Comparison of ENCODE assay signal across 16 cellular contexts in the genomic region with DNA sequence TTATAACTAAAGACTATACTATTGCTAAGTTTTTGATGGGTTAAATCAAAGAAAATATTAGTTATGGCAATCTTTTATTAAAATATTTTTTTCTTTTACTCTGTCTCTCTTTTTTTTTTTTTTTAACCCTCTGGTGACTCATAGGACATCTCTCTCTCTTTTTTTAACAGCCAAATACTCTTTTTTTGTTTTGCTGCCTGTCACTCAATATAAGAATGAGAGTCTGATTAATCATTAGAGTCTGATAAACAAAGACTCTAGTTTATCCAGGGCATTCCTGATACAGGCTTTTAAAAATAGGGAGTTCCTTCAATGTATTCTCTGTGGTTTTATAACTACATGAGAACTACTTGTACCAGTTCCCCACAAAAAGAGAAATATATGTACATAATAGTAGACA.
A peak's percentile ranks its signal among the peaks of the same experiment; 100 is the strongest.
DNase-seq lines count a peak whose midpoint lies in the region; ATAC-seq, FAIRE-seq and TF ChIP-seq lines count a peak whose summit lies in the region.
"Had no signal": no experiment of that assay in that cellular context is flagged by ENCODE, and none has a peak within 500 bp of the region (broad histone marks: within the 10 kb centered on the region; RNA-seq: fewer than 3 reads in every experiment).

No MANE protein-coding gene starts in this region.

- POLR2A ChIA-PET in CD4-positive, alpha-beta memory T cell (lab: Charles Lee; ENCODE audit: partially characterized antibody), result interaction anchor here (1.7 kb wide), 1 partner anchor 13 kb away, joined by 3 read pairs; no protein-coding TSS in a partner anchor

- H3K4me2 ChIP-seq in astrocyte (ENCODE audit: low read length), result no peak overlapping the region

- no peak for FAIRE-seq in astrocyte (lab: Jason Lieb, UNC)
- FAIRE-seq: TTC549 had no signal

- TF ChIP-seq CTCF in astrocyte (IDR thresholded peaks at IDR 0.05; ENCODE audit: insufficient read depth, low read depth, low read length) (no peak), thyroid gland (IDR thresholded peaks at IDR 0.05) (no peak)

- H3K27me3 Mint-ChIP-seq in astrocyte (ENCODE audit: low read depth, unreplicated experiment), result no peaks in the 10 kb centered on the region
- H3K27me3 Mint-ChIP-seq in CD4-positive, alpha-beta memory T cell, result no peaks in the 10 kb centered on the region
- H3K27me3 Mint-ChIP-seq: activated CD4-positive, alpha-beta T cell treated with anti-CD3 and anti-CD28 coated beads, Interleukin-2, amount 10 ng/mL, durations not matched to agents 7 days and 5 days had no signal

- H3K27ac ChIP-seq in astrocyte (ENCODE audit: low read depth, low read length) (no peak overlapping the region), muscle layer of duodenum (ENCODE audit: low read length) (peak overlapping the region; percentile 65), thyroid gland (peak overlapping the region; percentile 73 to 76 (median 74))
- no peak overlapping the region for H3K27ac ChIP-seq in CD4-positive, alpha-beta memory T cell (ENCODE audit: low read depth, low read length)
- H3K27ac ChIP-seq: C4-2B had no signal

- TF ChIP-seq POLR2A in thyroid gland (IDR thresholded peaks at IDR 0.05), result no peak

- H3K4me3 Mint-ChIP-seq in astrocyte (ENCODE audit: unreplicated experiment), result no peak overlapping the region
- H3K4me3 Mint-ChIP-seq in CD4-positive, alpha-beta memory T cell, result no peak overlapping the region

- ATAC-seq in GM21381 (IDR thresholded peaks at IDR 0.05; ENCODE audit: unreplicated experiment) (no peak), HG03439 (IDR thresholded peaks at IDR 0.05; ENCODE audit: unreplicated experiment) (no peak)
- ATAC-seq: activated naive CD4-positive, alpha-beta T cell treated with anti-CD3 and anti-CD28 coated beads, Interleukin-2, amount 50 U/mL, for 72 hours had no signal

- H4K20me1 ChIP-seq in astrocyte (ENCODE audit: insufficient read depth, low read length), result no peaks in the 10 kb centered on the region

- no peaks in the 10 kb centered on the region for H3K9me3 Mint-ChIP-seq in astrocyte (ENCODE audit: unreplicated experiment)
- H3K9me3 Mint-ChIP-seq in CD4-positive, alpha-beta memory T cell, result no peaks in the 10 kb centered on the region
- H3K9me3 Mint-ChIP-seq: activated CD4-positive, alpha-beta T cell treated with anti-CD3 and anti-CD28 coated beads, Interleukin-2, amount 10 ng/mL, durations not matched to agents 7 days and 5 days; activated naive CD4-positive, alpha-beta T cell treated with anti-CD3 and anti-CD28 coated beads, Interleukin-2, amount 50 U/mL, for 72 hours had no signal

- peak overlapping the region; percentile 8 for H3K27ac Mint-ChIP-seq in astrocyte (ENCODE audit: unreplicated experiment)
- H3K27ac Mint-ChIP-seq in CD4-positive, alpha-beta memory T cell, result no peak overlapping the region
- H3K27ac Mint-ChIP-seq: activated naive CD4-positive, alpha-beta T cell treated with anti-CD3 and anti-CD28 coated beads, Interleukin-2, amount 50 U/mL, for 72 hours had no signal

- CTCF ChIA-PET in CD4-positive, alpha-beta memory T cell (lab: Charles Lee; ENCODE audit: partially characterized antibody), result no interaction called here

- H3K27me3 ChIP-seq in astrocyte (ENCODE audit: insufficient read depth, low read length) (no peaks in the 10 kb centered on the region), muscle layer of duodenum (ENCODE audit: low read depth, low read length) (no peaks in the 10 kb centered on the region), thyroid gland (no peaks in the 10 kb centered on the region)
- H3K27me3 ChIP-seq in CD4-positive, alpha-beta memory T cell (ENCODE audit: insufficient read depth, low read length), result no peaks in the 10 kb centered on the region

- H3K9ac ChIP-seq in astrocyte (ENCODE audit: low read length), result no peak overlapping the region

- peaks cover 29% of the 10 kb centered on the region for H3K4me1 Mint-ChIP-seq in astrocyte (ENCODE audit: low read depth, unreplicated experiment)
- H3K4me1 Mint-ChIP-seq in CD4-positive, alpha-beta memory T cell, result peaks cover 0 to 9% (median 5%) of the 10 kb centered on the region in 4 donors

- no peak overlapping the region for H3K4me3 ChIP-seq in astrocyte (ENCODE audit: insufficient read depth, low read depth, low read length)
- H3K4me3 ChIP-seq in muscle layer of duodenum (ENCODE audit: low read depth in 1 of 2, low read length in 2 of 2), result no peak overlapping the region
- no peak overlapping the region for H3K4me3 ChIP-seq in thyroid gland (replicated peaks in 1 of 3)
- no peak overlapping the region for H3K4me3 ChIP-seq in CD4-positive, alpha-beta memory T cell (ENCODE audit: low read length in 2 of 2)

- H3K4me1 ChIP-seq in astrocyte (ENCODE audit: insufficient read depth, low read length) (peaks cover 13% of the 10 kb centered on the region), muscle layer of duodenum (ENCODE audit: control insufficient read depth in 1 of 2, insufficient read depth in 2 of 2, low read length in 2 of 2) (peaks cover 6 to 38% of the 10 kb centered on the region in 2 donors), thyroid gland (peaks cover 33 to 47% of the 10 kb centered on the region in 2 donors)
- no peaks in the 10 kb centered on the region for H3K4me1 ChIP-seq in CD4-positive, alpha-beta memory T cell (ENCODE audit: insufficient read depth, low read length)

- peak; percentile 11 for DNase-seq in HCEC 1CT
- no peak for DNase-seq in astrocyte (ENCODE audit: low read depth)
- DNase-seq in thyroid gland, result no peak
- no peak for DNase-seq in CD4-positive, alpha-beta memory T cell
- DNase-seq: activated CD4-positive, alpha-beta T cell treated with anti-CD3 and anti-CD28 coated beads, Interleukin-2, amount 10 ng/mL, durations not matched to agents 7 days and 5 days; central memory CD4-positive, alpha-beta T cell; GOT3; NCI-H2029; NCI-H510A treated with DMSO at 0.1 percent for 48 hours; stimulated activated CD4-positive, alpha-beta T cell treated with anti-CD3 and anti-CD28 coated beads, Interleukin-15, amount 100 ng/mL, for 24 hours had no signal

- no peaks in the 10 kb centered on the region for H3K9me3 ChIP-seq in astrocyte (ENCODE audit: insufficient read depth, low read depth, low read length)
- H3K9me3 ChIP-seq in muscle layer of duodenum (ENCODE audit: control insufficient read depth in 1 of 2, low read length in 2 of 2), result no peaks in the 10 kb centered on the region
- no peaks in the 10 kb centered on the region for H3K9me3 ChIP-seq in thyroid gland
- H3K9me3 ChIP-seq in CD4-positive, alpha-beta memory T cell (ENCODE audit: control insufficient read depth in 1 of 2, low read length in 2 of 2), result no peaks in the 10 kb centered on the region

- H3K36me3 ChIP-seq in astrocyte (ENCODE audit: insufficient read depth, low read length), result no peaks in the 10 kb centered on the region
- H3K36me3 ChIP-seq in muscle layer of duodenum (ENCODE audit: control insufficient read depth in 1 of 2, insufficient read depth in 2 of 2, low read length in 2 of 2), result no peaks in the 10 kb centered on the region
- no peaks in the 10 kb centered on the region for H3K36me3 ChIP-seq in thyroid gland
- H3K36me3 ChIP-seq in CD4-positive, alpha-beta memory T cell (ENCODE audit: insufficient read depth, low read length), result no peaks in the 10 kb centered on the region

- intact Hi-C loops in thyroid gland (cut with DNase I), result no loop called here
- intact Hi-C loops in CD4-positive, alpha-beta memory T cell (cut with micrococcal nuclease), result no loop called here

- peaks cover 2% of the 10 kb centered on the region for H3K36me3 Mint-ChIP-seq in astrocyte (ENCODE audit: low read depth, unreplicated experiment)
- H3K36me3 Mint-ChIP-seq in CD4-positive, alpha-beta memory T cell, result peaks cover 19 to 31% of the 10 kb centered on the region in 2 donors
- H3K36me3 Mint-ChIP-seq: activated naive CD4-positive, alpha-beta T cell treated with anti-CD3 and anti-CD28 coated beads, Interleukin-2, amount 50 U/mL, for 72 hours had no signal

- H2AFZ ChIP-seq in astrocyte (ENCODE audit: low read depth, low read length), result no peak overlapping the region

- no peaks in the 10 kb centered on the region for H3K79me2 ChIP-seq in astrocyte (ENCODE audit: insufficient read depth, low read length)

Comparison
In these comparisons a context has a peak if more than half of its experiments do, and no peak if none do; other contexts are left out.
1. H3K27ac ChIP-seq: peak in muscle layer of duodenum (single experiment) and thyroid gland (3 of 3); none in astrocyte (single experiment) and CD4-positive, alpha-beta memory T cell (single experiment).